In the genomic region with DNA sequence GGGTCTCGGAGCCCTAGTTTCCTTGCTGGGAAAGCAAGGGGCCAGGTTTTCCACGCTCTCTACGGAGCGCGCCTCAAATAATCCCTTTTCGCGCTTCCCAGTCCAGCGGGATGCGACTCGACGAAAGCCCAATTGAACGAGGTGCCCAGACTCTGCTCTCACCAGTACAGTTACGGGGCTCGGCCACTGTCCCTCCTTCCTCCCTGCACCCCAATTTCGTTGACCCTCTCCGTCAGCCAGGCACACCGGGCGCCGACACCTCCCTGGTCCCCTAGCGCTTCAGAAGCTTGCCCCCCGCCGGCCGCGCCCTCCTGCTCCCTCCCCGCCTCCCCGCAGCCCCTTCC, we compare ENCODE assay signal across 8 cellular contexts. TPM values are rescaled to one million over a fixed set of nuclear protein-coding genes. Genes with fewer than 3 reads are reported as not detected.
A peak's percentile ranks its signal among the peaks of the same experiment; 100 is the strongest.
DNase-seq lines count a peak whose midpoint lies in the region; ATAC-seq and TF ChIP-seq lines count a peak whose summit lies in the region.

No MANE protein-coding gene starts in this region.

- ATAC-seq in naive thymus-derived CD8-positive, alpha-beta T cell, result peak; percentile 9 to 23
- ATAC-seq in GM18909 (IDR thresholded peaks at IDR 0.05; ENCODE audit: poor library complexity, unreplicated experiment) (no peak), GM21423 (IDR thresholded peaks at IDR 0.05; ENCODE audit: unreplicated experiment) (no peak)

- peak overlapping the region; percentile 99 for H2AFZ ChIP-seq in MM.1S (ENCODE audit: low read length)

- peaks cover 8% of the 10 kb centered on the region; the same call in 1 of the 2 replicates for H3K4me1 ChIP-seq in MM.1S (ENCODE audit: low read length)

- H3K27ac ChIP-seq in MM.1S (ENCODE audit: low read length), result no peak overlapping the region

- H3K36me3 Mint-ChIP-seq in naive thymus-derived CD8-positive, alpha-beta T cell, result no peaks in the 10 kb centered on the region

- no peaks in the 10 kb centered on the region for H3K9me2 ChIP-seq in MM.1S (replicated peaks; ENCODE audit: insufficient read depth, low read length)

- H3K79me2 ChIP-seq in MM.1S (ENCODE audit: low read length), result no peaks in the 10 kb centered on the region

- H3K36me3 ChIP-seq in MM.1S (replicated peaks; ENCODE audit: insufficient read depth, low read length), result no peaks in the 10 kb centered on the region

- H3K27ac Mint-ChIP-seq in naive thymus-derived CD8-positive, alpha-beta T cell, result peak overlapping the region in 6 of 10 donors; percentile 47 to 97 (median 92)

- POLR2A ChIA-PET in naive thymus-derived CD8-positive, alpha-beta T cell (lab: Charles Lee), result interaction anchor here (0.6 to 4.4 kb wide), 4 partner anchors 10 to 220 kb away, joined by 3 to 20 read pairs (median 6); a partner anchor contains a TSS

- no peaks in the 10 kb centered on the region for H3K9me3 ChIP-seq in MM.1S (replicated peaks; ENCODE audit: insufficient read depth, low read length)

- H3K4me3 ChIP-seq in GM12864 (ENCODE audit: low read depth, low read length), result peak overlapping the region; percentile 65
- H3K4me3 ChIP-seq in MM.1S (ENCODE audit: low read length), result peak overlapping the region; percentile 96

- DNase-seq in GM12864 (ENCODE audit: low read depth), result no peak
- DNase-seq in MM.1S, result no peak
- DNase-seq in ecto neural progenitor cell (ENCODE audit: low spot score), result peak; percentile 55
- DNase-seq in naive thymus-derived CD8-positive, alpha-beta T cell, result peak in 1 of 10 donors; percentile 9
- no peak for DNase-seq in mucosa of gallbladder (ENCODE audit: low spot score)
- no peak for DNase-seq in DMS153 treated with DMSO at 0.1 percent for 48 hours (lab: John Stamatoyannopoulos, UW; ENCODE audit: unreplicated experiment)

- peak overlapping the region; percentile 56; the same call in 1 of the 2 replicates for H3K9ac ChIP-seq in MM.1S (ENCODE audit: low read length)

- H3K9me3 Mint-ChIP-seq in naive thymus-derived CD8-positive, alpha-beta T cell, result no peaks in the 10 kb centered on the region

- TF ChIP-seq CTCF in GM12864 (IDR thresholded peaks at IDR 0.05; ENCODE audit: low read depth, low read length, missing control alignments), result no peak
- TF ChIP-seq CTCF in MM.1S (IDR thresholded peaks at IDR 0.05; ENCODE audit: low read length), result no peak

- no peaks in the 10 kb centered on the region for H3F3A ChIP-seq in MM.1S (ENCODE audit: insufficient read depth, low read length)

- H4K20me1 ChIP-seq in MM.1S (ENCODE audit: insufficient read depth, low read length), result no peaks in the 10 kb centered on the region

- H3K27me3 Mint-ChIP-seq in naive thymus-derived CD8-positive, alpha-beta T cell, result no peaks in the 10 kb centered on the region

- peak overlapping the region; percentile 100 for H3K4me2 ChIP-seq in MM.1S (ENCODE audit: low read depth, low read length)

- H3K27me3 ChIP-seq in MM.1S (replicated peaks; ENCODE audit: insufficient read depth, low read length), result peaks cover 15% of the 10 kb centered on the region

- H3K4me3 Mint-ChIP-seq in naive thymus-derived CD8-positive, alpha-beta T cell, result peak overlapping the region; percentile 91 to 100 (median 97)

- H3K4me1 Mint-ChIP-seq in naive thymus-derived CD8-positive, alpha-beta T cell, result peaks cover 11 to 23% (median 14%) of the 10 kb centered on the region in 4 donors

RNA-seq across cellular contexts. Expression of a gene that starts 0.4 kb away (rescaled TPM):
- 10 to 100 TPM; 10.6 to 13.2 TPM for total RNA-seq in naive thymus-derived CD8-positive, alpha-beta T cell
- polyA plus RNA-seq in naive thymus-derived CD8-positive, alpha-beta T cell, result 1 to 10 TPM in 1 of 3 donors, under 1 TPM in 2; 0.57 to 1.1 (median 0.81) TPM
- 9.1 TPM for total RNA-seq in mucosa of gallbladder

RNA-seq across cellular contexts. Expression of a gene that starts 10.4 kb away (rescaled TPM):
- 10 to 100 TPM; 31.5 to 33.1 TPM for total RNA-seq in naive thymus-derived CD8-positive, alpha-beta T cell
- 10 to 100 TPM in 2 of 3 donors, 1 to 10 TPM in 1; 9.9 to 37.4 (median 11.7) TPM for polyA plus RNA-seq in naive thymus-derived CD8-positive, alpha-beta T cell
- 4.6 TPM for total RNA-seq in mucosa of gallbladder

RNA-seq across cellular contexts. Expression of a gene that starts 19.7 kb away (rescaled TPM):
- 1 to 10 TPM; 2.5 to 4.5 TPM for total RNA-seq in naive thymus-derived CD8-positive, alpha-beta T cell
- under 1 TPM in 2 of 3 donors, not detected in 1; 0.23 to 0.30 TPM for polyA plus RNA-seq in naive thymus-derived CD8-positive, alpha-beta T cell
- 11.5 TPM for total RNA-seq in mucosa of gallbladder

RNA-seq across cellular contexts. Expression of a gene that starts 19.9 kb away (rescaled TPM):
- 10 to 100 TPM; 57.8 to 65.2 TPM for total RNA-seq in naive thymus-derived CD8-positive, alpha-beta T cell
- 10 to 100 TPM; 53.7 to 74.2 (median 63.5) TPM for polyA plus RNA-seq in naive thymus-derived CD8-positive, alpha-beta T cell
- total RNA-seq in mucosa of gallbladder, result 36.4 TPM

RNA-seq across cellular contexts. Expression of a gene that starts 29.7 kb away (rescaled TPM):
- total RNA-seq in naive thymus-derived CD8-positive, alpha-beta T cell, result 1 to 10 TPM; 2.0 to 4.6 TPM
- under 1 TPM in 2 of 3 donors, not detected in 1; 0.50 to 0.59 TPM for polyA plus RNA-seq in naive thymus-derived CD8-positive, alpha-beta T cell
- total RNA-seq in mucosa of gallbladder, result 0.78 TPM

Comparison
In these comparisons a context has a peak if more than half of its experiments do, and no peak if none do; other contexts are left out.
1. ATAC-seq: peak in naive thymus-derived CD8-positive, alpha-beta T cell (2 of 2); none in GM18909 (single experiment) and GM21423 (single experiment).